13 cellular contexts compared by ENCODE assay signal in genomic region chr13:34863360-34864135, GRCh38.
DNase-seq lines count a peak whose midpoint lies in the region; ATAC-seq, FAIRE-seq and TF ChIP-seq lines count a peak whose summit lies in the region.
"Had no signal": no experiment of that assay in that cellular context is flagged by ENCODE, and none has a peak within 500 bp of the region (broad histone marks: within the 10 kb centered on the region; RNA-seq: fewer than 3 reads in every experiment).

No MANE protein-coding gene starts in this region.

- H3K27ac ChIP-seq in astrocyte (ENCODE audit: low read depth, low read length) (peak overlapping the region; percentile 54), prostate gland (no peak overlapping the region)
- H3K27ac ChIP-seq: gastroesophageal sphincter had no signal

- no peaks in the 10 kb centered on the region for H3K79me2 ChIP-seq in astrocyte (ENCODE audit: insufficient read depth, low read length)

- H3K4me2 ChIP-seq in astrocyte (ENCODE audit: low read length): peak overlapping the region; percentile 62

- FAIRE-seq in astrocyte (lab: Jason Lieb, UNC): no peak
- FAIRE-seq: G401.6, GM19239 had no signal

- H2AFZ ChIP-seq in astrocyte (ENCODE audit: low read depth, low read length): no peak overlapping the region

- H3K9ac ChIP-seq in astrocyte (ENCODE audit: low read length): peak overlapping the region; percentile 26

- no peak for TF ChIP-seq POLR2A in prostate gland (IDR thresholded peaks at IDR 0.05)

- peak overlapping the region; percentile 54 for H3K27ac Mint-ChIP-seq in astrocyte (ENCODE audit: unreplicated experiment)

- H3K9me3 ChIP-seq in astrocyte (ENCODE audit: insufficient read depth, low read depth, low read length) (no peaks in the 10 kb centered on the region), prostate gland (no peaks in the 10 kb centered on the region)
- H3K9me3 ChIP-seq: gastroesophageal sphincter had no signal

- peaks cover 29% of the 10 kb centered on the region for H3K4me1 Mint-ChIP-seq in astrocyte (ENCODE audit: low read depth, unreplicated experiment)

- no peaks in the 10 kb centered on the region for H3K36me3 Mint-ChIP-seq in astrocyte (ENCODE audit: low read depth, unreplicated experiment)

- no peak for ATAC-seq in GM18498 (IDR thresholded peaks at IDR 0.05; ENCODE audit: unreplicated experiment)
- ATAC-seq: gastroesophageal sphincter had no signal

- no peak overlapping the region for H3K4me3 ChIP-seq in astrocyte (ENCODE audit: insufficient read depth, low read depth, low read length)
- no peak overlapping the region for H3K4me3 ChIP-seq in prostate gland
- H3K4me3 ChIP-seq: gastroesophageal sphincter had no signal

- H4K20me1 ChIP-seq in astrocyte (ENCODE audit: insufficient read depth, low read length): no peaks in the 10 kb centered on the region

- H3K4me1 ChIP-seq in astrocyte (ENCODE audit: insufficient read depth, low read length) (peaks cover 22% of the 10 kb centered on the region), prostate gland (replicated peaks) (no peaks in the 10 kb centered on the region)

- intact Hi-C loops in prostate gland (cut with DNase I): no loop called here

- H3K9me3 Mint-ChIP-seq in astrocyte (ENCODE audit: unreplicated experiment): no peaks in the 10 kb centered on the region

- H3K36me3 ChIP-seq in astrocyte (ENCODE audit: insufficient read depth, low read length) (no peaks in the 10 kb centered on the region), prostate gland (no peaks in the 10 kb centered on the region)
- H3K36me3 ChIP-seq: gastroesophageal sphincter had no signal

- H3K27me3 Mint-ChIP-seq in astrocyte (ENCODE audit: low read depth, unreplicated experiment): no peaks in the 10 kb centered on the region

- DNase-seq in COLO668 (lab: John Stamatoyannopoulos, UW; ENCODE audit: unreplicated experiment) (peak; percentile 29), HT-29 (ENCODE audit: low spot score) (peak; percentile 79), astrocyte (ENCODE audit: low read depth) (peak; percentile 95), left kidney (ENCODE audit: low read depth, low spot score) (peak; percentile 57), prostate gland (ENCODE audit: low spot score) (no peak), nucleus accumbens (lab: John Stamatoyannopoulos, UW) (no peak)
- no peak for DNase-seq in activated naive CD4-positive, alpha-beta T cell treated with Interleukin-2 at 50 U/mL for 16 hours
- DNase-seq: activated CD4-positive, alpha-beta T cell treated with anti-CD3 and anti-CD28 coated beads, Interleukin-2, amount 50 U/mL, for 48 hours; Right ventricle myocardium superior had no signal

- no peak overlapping the region for H3K4me3 Mint-ChIP-seq in astrocyte (ENCODE audit: unreplicated experiment)

- no peaks in the 10 kb centered on the region for H3K27me3 ChIP-seq in astrocyte (ENCODE audit: insufficient read depth, low read length)
- H3K27me3 ChIP-seq in prostate gland (replicated peaks; ENCODE audit: insufficient read depth): no peaks in the 10 kb centered on the region
- H3K27me3 ChIP-seq: gastroesophageal sphincter had no signal

- WGBS in prostate gland: 70% methylated on average over 4 of the region's 4 CpGs

- TF ChIP-seq CTCF in astrocyte (IDR thresholded peaks at IDR 0.05; ENCODE audit: insufficient read depth, low read depth, low read length) (no peak), prostate gland (IDR thresholded peaks at IDR 0.05) (no peak)

Comparison
In these comparisons a context has a peak if more than half of its experiments do, and no peak if none do; other contexts are left out.
1. DNase-seq: peak in COLO668 (single experiment), HT-29 (single experiment), astrocyte (single experiment) and left kidney (single experiment); none in prostate gland (single experiment), nucleus accumbens (0 of 56) and activated naive CD4-positive, alpha-beta T cell treated with Interleukin-2 at 50 U/mL for 16 hours (single experiment).